19 cellular contexts compared by ENCODE assay signal in genomic region chr10:124012066-124012465, GRCh38.
"Had no signal": no experiment of that assay in that cellular context is flagged by ENCODE, and none has a peak within 500 bp of the region (broad histone marks: within the 10 kb centered on the region; RNA-seq: fewer than 3 reads in every experiment).

No MANE protein-coding gene starts in this region.

- H3K4me3 ChIP-seq: esophagus squamous epithelium, left lung, lung, ovary, prostate gland, tibial nerve had no signal

- H3K4me1 ChIP-seq: prostate gland had no signal

- H3K27ac ChIP-seq: brain microvascular endothelial cell, esophagus squamous epithelium, left lung, ovary, prostate gland, tibial nerve had no signal

- H3K36me3 ChIP-seq: brain microvascular endothelial cell, ovary, prostate gland had no signal

- H3K9me3 ChIP-seq: left lung, prostate gland had no signal

- H3K27me3 ChIP-seq: brain microvascular endothelial cell, esophagus squamous epithelium, left lung, ovary, tibial nerve had no signal

- FAIRE-seq: astrocyte had no signal

- DNase-seq: activated B cell treated with CpG ODN at 0.5 μM for 24 hours; activated effector memory CD4-positive, alpha-beta T cell treated with anti-CD3 and anti-CD28 coated beads, Interleukin-2, amount 50 U/mL, for 16 hours; activated naive CD4-positive, alpha-beta T cell treated with anti-CD3 and anti-CD28 coated beads for 36 hours; activated naive CD8-positive, alpha-beta T cell treated with anti-CD3 and anti-CD28 coated beads, Interleukin-2, amount 10 ng/mL, durations not matched to agents 7 days and 5 days; amniotic stem cell; brain microvascular endothelial cell; cortex of kidney; esophagus squamous epithelium; foreskin melanocyte; natural killer cell; retina; stimulated activated naive CD4-positive, alpha-beta T cell; T-helper 2 cell had no signal
